Comparison of ENCODE assay signal across 1 cellular context in genomic region chr12:5317556-5317955, GRCh38.
TF ChIP-seq lines count a peak whose summit lies in the region.

No MANE protein-coding gene starts in this region.

TF ChIP-seq in IMR-90, 13 proteins besides CTCF, POLR2A, EP300 and RAD21 (continued from another document):
- TF ChIP-seq ELK1 (IDR thresholded peaks at IDR 0.05; ENCODE audit: borderline replicate concordance, low read depth, low read length) (no peak), MAZ (IDR thresholded peaks at IDR 0.05; ENCODE audit: borderline replicate concordance, low read depth, low read length) (no peak), RCOR1 (IDR thresholded peaks at IDR 0.05; ENCODE audit: insufficient replicate concordance, low read length) (no peak), CHD1 (IDR thresholded peaks at IDR 0.05; ENCODE audit: low read depth, low read length) (no peak), RFX5 (IDR thresholded peaks at IDR 0.05; ENCODE audit: low read depth, low read length) (no peak), NFE2L2 (IDR thresholded peaks at IDR 0.05; ENCODE audit: low read depth, low read length) (no peak), CEBPB (IDR thresholded peaks at IDR 0.05; ENCODE audit: low read depth, low read length) (no peak), MAFK (IDR thresholded peaks at IDR 0.05; ENCODE audit: low read depth, low read length) (no peak)
